In genomic region chr14:68476965-68477455, GRCh38 we compare ENCODE assay signal across 10 cellular contexts.
DNase-seq lines count a peak whose midpoint lies in the region; ATAC-seq, FAIRE-seq and TF ChIP-seq lines count a peak whose summit lies in the region.
"Had no signal": no experiment of that assay in that cellular context is flagged by ENCODE, and none has a peak within 500 bp of the region (broad histone marks: within the 10 kb centered on the region; RNA-seq: fewer than 3 reads in every experiment).

No MANE protein-coding gene starts in this region.

- peaks cover 5% of the 10 kb centered on the region for H3K4me1 Mint-ChIP-seq in activated CD4-positive, alpha-beta T cell treated with anti-CD3 and anti-CD28 coated beads, Interleukin-2, amount 10 ng/mL, durations not matched to agents 24 days and 14 days
- peaks cover 15% of the 10 kb centered on the region for H3K4me1 Mint-ChIP-seq in activated CD8-positive, alpha-beta T cell treated with anti-CD3 and anti-CD28 coated beads for 36 hours (ENCODE audit: low read depth)

- intact Hi-C loops in pancreas (cut with DNase I): no loop called here
- intact Hi-C loops in activated CD4-positive, alpha-beta T cell treated with anti-CD3 and anti-CD28 coated beads, Interleukin-2, amount 10 ng/mL, durations not matched to agents 24 days and 14 days (cut with micrococcal nuclease): no loop called here
- intact Hi-C loops in activated CD8-positive, alpha-beta T cell treated with anti-CD3 and anti-CD28 coated beads for 36 hours (cut with micrococcal nuclease): no loop called here

- H3K27ac Mint-ChIP-seq in activated CD4-positive, alpha-beta T cell treated with anti-CD3 and anti-CD28 coated beads, Interleukin-2, amount 10 ng/mL, durations not matched to agents 24 days and 14 days: no peak overlapping the region
- H3K27ac Mint-ChIP-seq in activated CD8-positive, alpha-beta T cell treated with anti-CD3 and anti-CD28 coated beads for 36 hours: no peak overlapping the region

- DNase-seq in A549 (ENCODE audit: low read depth in 1 of 2, low spot score in 1 of 2) (no peak), epithelial cell of prostate (ENCODE audit: low read depth, low spot score) (no peak), pancreas (no peak), activated T-cell treated with anti-CD3 and anti-CD28 coated beads for 4 hours (no peak), NCI-H1694 treated with DMSO at 0.1 percent for 48 hours (lab: John Stamatoyannopoulos, UW) (no peak)
- no peak for DNase-seq in activated CD4-positive, alpha-beta T cell treated with anti-CD3 and anti-CD28 coated beads, Interleukin-2, amount 10 ng/mL, durations not matched to agents 24 days and 14 days
- DNase-seq in activated CD8-positive, alpha-beta T cell treated with anti-CD3 and anti-CD28 coated beads for 36 hours: no peak
- DNase-seq: small intestine had no signal

- no peak for FAIRE-seq in A549 (lab: Jason Lieb, UNC)
- no peak for FAIRE-seq in pancreas (lab: Jason Lieb, UNC)
- FAIRE-seq: bronchial epithelial cell, small intestine had no signal

- TF ChIP-seq POLR2A in A549 (IDR thresholded peaks at IDR 0.05; ENCODE audit: low read length): no peak

- H3K36me3 ChIP-seq in OCI-LY1 (ENCODE audit: insufficient read depth, low read length): no peaks in the 10 kb centered on the region
- no peaks in the 10 kb centered on the region for H3K36me3 ChIP-seq in pancreas

- no peaks in the 10 kb centered on the region for H3K9me2 ChIP-seq in OCI-LY1 (ENCODE audit: low read depth, low read length)

- H3K4me3 Mint-ChIP-seq in activated CD4-positive, alpha-beta T cell treated with anti-CD3 and anti-CD28 coated beads, Interleukin-2, amount 10 ng/mL, durations not matched to agents 24 days and 14 days: no peak overlapping the region
- H3K4me3 Mint-ChIP-seq in activated CD8-positive, alpha-beta T cell treated with anti-CD3 and anti-CD28 coated beads for 36 hours: no peak overlapping the region

- peak overlapping the region; percentile 44 for H3K9ac ChIP-seq in OCI-LY1 (ENCODE audit: low read length)

- no peak for TF ChIP-seq EP300 in A549 (IDR thresholded peaks at IDR 0.05)

- TF ChIP-seq CTCF in A549 (IDR thresholded peaks at IDR 0.05): no peak
- no peak for TF ChIP-seq CTCF in OCI-LY1 (IDR thresholded peaks at IDR 0.05; ENCODE audit: low read length)
- no peak for TF ChIP-seq CTCF in pancreas (IDR thresholded peaks at IDR 0.05)
- no peak for TF ChIP-seq CTCF in activated CD8-positive, alpha-beta T cell treated with anti-CD3 and anti-CD28 coated beads for 36 hours (IDR thresholded peaks at IDR 0.05)

- peaks cover 5% of the 10 kb centered on the region for H3K36me3 Mint-ChIP-seq in activated CD4-positive, alpha-beta T cell treated with anti-CD3 and anti-CD28 coated beads, Interleukin-2, amount 10 ng/mL, durations not matched to agents 24 days and 14 days (ENCODE audit: low read depth)
- H3K36me3 Mint-ChIP-seq in activated CD8-positive, alpha-beta T cell treated with anti-CD3 and anti-CD28 coated beads for 36 hours (ENCODE audit: low read depth): no peaks in the 10 kb centered on the region

- H3K4me3 ChIP-seq in A549 (no peak overlapping the region), OCI-LY1 (ENCODE audit: low read depth, low read length, poor library complexity, severe bottlenecking) (no peak overlapping the region), pancreas (no peak overlapping the region)

- H3F3A ChIP-seq in OCI-LY1 (ENCODE audit: insufficient read depth, low read length): no peaks in the 10 kb centered on the region

- H3K79me2 ChIP-seq in OCI-LY1 (ENCODE audit: insufficient read depth, low read length): no peaks in the 10 kb centered on the region

- WGBS in A549 (ENCODE audit: missing lambda C conversion rate): 100% methylated on average over 4 of the region's 4 CpGs
- WGBS in pancreas, 2 donors: 98 to 99% methylated on average over 4 of the region's 4 CpGs

- ATAC-seq in A549: no peak
- no peak for ATAC-seq in pancreas
- no peak for ATAC-seq in activated CD8-positive, alpha-beta T cell treated with anti-CD3 and anti-CD28 coated beads for 36 hours

- H4K20me1 ChIP-seq in OCI-LY1 (ENCODE audit: insufficient read depth, low read length): no peaks in the 10 kb centered on the region

- no peak for TF ChIP-seq RAD21 in A549 (conservative IDR thresholded peaks at IDR 0.05 in 1 of 2, IDR thresholded peaks at IDR 0.05 in 1 of 2)

- H3K27me3 Mint-ChIP-seq in activated CD4-positive, alpha-beta T cell treated with anti-CD3 and anti-CD28 coated beads, Interleukin-2, amount 10 ng/mL, durations not matched to agents 24 days and 14 days: no peaks in the 10 kb centered on the region
- H3K27me3 Mint-ChIP-seq in activated CD8-positive, alpha-beta T cell treated with anti-CD3 and anti-CD28 coated beads for 36 hours: no peaks in the 10 kb centered on the region

- CTCF ChIA-PET in A549 (lab: Yijun Ruan, JAX): interaction anchor here (1.0 to 1.6 kb wide), 3 partner anchors 41 to 340 kb away, joined by 3 read pairs; no protein-coding TSS in a partner anchor
- CTCF ChIA-PET in activated CD8-positive, alpha-beta T cell treated with anti-CD3 and anti-CD28 coated beads for 36 hours (lab: Charles Lee): no interaction called here

- H3K4me1 ChIP-seq in A549: peaks cover 39% of the 10 kb centered on the region
- peaks cover 35% of the 10 kb centered on the region for H3K4me1 ChIP-seq in OCI-LY1 (ENCODE audit: insufficient read depth, low read length, severe bottlenecking)
- peaks cover 49 to 64% (median 52%) of the 10 kb centered on the region in 3 donors for H3K4me1 ChIP-seq in pancreas

- H3K27me3 ChIP-seq in OCI-LY1 (ENCODE audit: insufficient read depth, low read length): no peaks in the 10 kb centered on the region
- no peaks in the 10 kb centered on the region for H3K27me3 ChIP-seq in pancreas

- no peak overlapping the region for H2AFZ ChIP-seq in OCI-LY1 (ENCODE audit: low read length)

- POLR2A ChIA-PET in A549 (lab: Yijun Ruan, JAX): interaction anchor here (0.5 to 1.0 kb wide), 3 partner anchors 71 to 316 kb away, joined by 3 to 12 read pairs (median 4); partner anchors contain the start of gene ZFP36L1
- POLR2A ChIA-PET in activated CD8-positive, alpha-beta T cell treated with anti-CD3 and anti-CD28 coated beads for 36 hours (lab: Charles Lee): no interaction called here

- H3K9me3 Mint-ChIP-seq in activated CD4-positive, alpha-beta T cell treated with anti-CD3 and anti-CD28 coated beads, Interleukin-2, amount 10 ng/mL, durations not matched to agents 24 days and 14 days: no peaks in the 10 kb centered on the region
- H3K9me3 Mint-ChIP-seq in activated CD8-positive, alpha-beta T cell treated with anti-CD3 and anti-CD28 coated beads for 36 hours: no peaks in the 10 kb centered on the region

- H3K27ac ChIP-seq in A549: peak overlapping the region; percentile 62 to 83
- H3K27ac ChIP-seq in OCI-LY1 (ENCODE audit: low read depth, low read length, poor library complexity, severe bottlenecking): peak overlapping the region; percentile 70
- H3K27ac ChIP-seq in epithelial cell of prostate: peak overlapping the region; percentile 94
- H3K27ac ChIP-seq in pancreas: peak overlapping the region; percentile 18 to 88 (median 57)

- H3K9me3 ChIP-seq in A549 (no peaks in the 10 kb centered on the region), OCI-LY1 (ENCODE audit: low read length) (no peaks in the 10 kb centered on the region), pancreas (no peaks in the 10 kb centered on the region)

- H3K4me2 ChIP-seq in A549 (peak overlapping the region; percentile 13; the same call in 2 of the 3 replicates), OCI-LY1 (ENCODE audit: low read length) (peak overlapping the region; percentile 40; the same call in 1 of the 2 replicates)

TF ChIP-seq in A549, 52 proteins besides CTCF, POLR2A, EP300 and RAD21:
- no peak for TF ChIP-seq ZNF302 (CRISPR knock-in tag; IDR thresholded peaks at IDR 0.05)
- TF ChIP-seq, protein P1, sequence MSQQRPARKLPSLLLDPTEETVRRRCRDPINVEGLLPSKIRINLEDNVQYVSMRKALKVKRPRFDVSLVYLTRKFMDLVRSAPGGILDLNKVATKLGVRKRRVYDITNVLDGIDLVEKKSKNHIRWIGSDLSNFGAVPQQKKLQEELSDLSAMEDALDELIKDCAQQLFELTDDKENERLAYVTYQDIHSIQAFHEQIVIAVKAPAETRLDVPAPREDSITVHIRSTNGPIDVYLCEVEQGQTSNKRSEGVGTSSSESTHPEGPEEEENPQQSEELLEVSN (IDR thresholded peaks at IDR 0.05; ENCODE audit: borderline replicate concordance, low read depth): no peak
- TF ChIP-seq USF2 (IDR thresholded peaks at IDR 0.05): no peak
- no peak for TF ChIP-seq HDAC2 (IDR thresholded peaks at IDR 0.05)
- TF ChIP-seq RFX5 (IDR thresholded peaks at IDR 0.05): no peak
- TF ChIP-seq JUN (IDR thresholded peaks at IDR 0.05): no peak
- TF ChIP-seq FOXS1 (CRISPR knock-in tag; IDR thresholded peaks at IDR 0.05): no peak
- no peak for TF ChIP-seq TFCP2L1 (CRISPR knock-in tag; IDR thresholded peaks at IDR 0.05)
- no peak for TF ChIP-seq PHF8 (IDR thresholded peaks at IDR 0.05; ENCODE audit: borderline replicate concordance, low read depth)
- no peak for TF ChIP-seq CHD2 (IDR thresholded peaks at IDR 0.05; ENCODE audit: low read length, partially characterized antibody)
- TF ChIP-seq ZC3H11A (IDR thresholded peaks at IDR 0.05): no peak
- TF ChIP-seq GATA3 (IDR thresholded peaks at IDR 0.05; ENCODE audit: borderline replicate concordance): no peak
- TF ChIP-seq, protein P2, sequence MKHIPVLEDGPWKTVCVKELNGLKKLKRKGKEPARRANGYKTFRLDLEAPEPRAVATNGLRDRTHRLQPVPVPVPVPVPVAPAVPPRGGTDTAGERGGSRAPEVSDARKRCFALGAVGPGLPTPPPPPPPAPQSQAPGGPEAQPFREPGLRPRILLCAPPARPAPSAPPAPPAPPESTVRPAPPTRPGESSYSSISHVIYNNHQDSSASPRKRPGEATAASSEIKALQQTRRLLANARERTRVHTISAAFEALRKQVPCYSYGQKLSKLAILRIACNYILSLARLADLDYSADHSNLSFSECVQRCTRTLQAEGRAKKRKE (CRISPR knock-in tag; IDR thresholded peaks at IDR 0.05; ENCODE audit: low read depth): no peak
